19 cellular contexts compared by ENCODE assay signal in the genomic region with DNA sequence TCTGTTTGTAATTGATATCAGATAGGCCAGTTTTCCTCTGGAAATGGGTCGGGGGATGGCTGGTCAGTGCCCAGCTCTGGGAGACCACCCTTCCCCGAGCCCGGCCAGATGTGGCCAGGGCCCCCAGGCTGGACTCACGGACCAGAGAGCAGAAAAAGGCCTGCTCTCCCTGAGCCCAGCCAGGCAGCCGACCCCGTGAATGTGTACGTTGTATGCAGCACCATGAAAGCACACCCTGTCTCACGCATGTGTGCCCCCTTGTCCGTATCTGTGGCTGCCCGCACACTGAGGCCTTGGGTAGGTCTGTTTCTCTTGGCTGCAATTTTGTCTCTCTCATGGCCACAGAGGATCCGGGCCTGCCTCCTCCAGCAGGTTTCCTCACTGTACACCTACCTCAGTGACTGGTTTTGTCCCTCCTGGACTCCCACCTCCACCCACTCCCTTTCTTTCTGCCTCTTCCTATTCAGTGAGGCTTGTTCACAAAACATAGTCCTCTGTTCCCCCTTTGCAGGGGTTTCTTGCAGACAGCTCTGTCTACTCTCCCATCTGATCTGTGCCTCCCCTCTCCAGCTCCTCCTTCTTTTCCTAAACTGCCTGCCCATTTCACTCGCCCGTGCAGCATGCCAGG. TPM values are rescaled to one million over a fixed set of nuclear protein-coding genes. Genes with fewer than 3 reads are reported as not detected.
DNase-seq lines count a peak whose midpoint lies in the region; ATAC-seq, FAIRE-seq and TF ChIP-seq lines count a peak whose summit lies in the region.
"Had no signal": no experiment of that assay in that cellular context is flagged by ENCODE, and none has a peak within 500 bp of the region (broad histone marks: within the 10 kb centered on the region; RNA-seq: fewer than 3 reads in every experiment).

No MANE protein-coding gene starts in this region.

- H3K27ac ChIP-seq in heart right ventricle, result peak overlapping the region in 6 of 10 donors; percentile 42 to 81 (median 70)
- H3K27ac ChIP-seq: brain microvascular endothelial cell had no signal

- TF ChIP-seq CTCF in heart right ventricle (IDR thresholded peaks at IDR 0.05), result no peak
- TF ChIP-seq CTCF in chondrocyte (IDR thresholded peaks at IDR 0.05), result no peak
- no peak for TF ChIP-seq CTCF in nephron (IDR thresholded peaks at IDR 0.05; ENCODE audit: unreplicated experiment in 3 of 3)
- no peak for TF ChIP-seq CTCF in BE2C (IDR thresholded peaks at IDR 0.05; ENCODE audit: low read depth, low read length)

- no peaks in the 10 kb centered on the region for H3K36me3 ChIP-seq in heart right ventricle
- H3K36me3 ChIP-seq in BE2C, result no peaks in the 10 kb centered on the region
- H3K36me3 ChIP-seq: brain microvascular endothelial cell had no signal

- no peaks in the 10 kb centered on the region for H3K36me3 Mint-ChIP-seq in chondrocyte (ENCODE audit: low read depth)
- no peaks in the 10 kb centered on the region for H3K36me3 Mint-ChIP-seq in nephron (ENCODE audit: low read depth)

- peak overlapping the region; percentile 78 for H3K27ac Mint-ChIP-seq in chondrocyte (ENCODE audit: unreplicated experiment)
- H3K27ac Mint-ChIP-seq in nephron, result peak overlapping the region; percentile 30 to 88 (median 83)

- DNase-seq in heart right ventricle (no peak), Right ventricle myocardium superior (no peak), chondrocyte (ENCODE audit: low spot score) (peak; percentile 80), urothelium cell line (ENCODE audit: low spot score) (no peak), NCI-H748 treated with DMSO at 0.1 percent for 48 hours (lab: John Stamatoyannopoulos, UW) (no peak), BE2C (no peak)
- DNase-seq: activated CD4-positive, CD25-positive, alpha-beta regulatory T cell treated with anti-CD3 and anti-CD28 coated beads, Interleukin-2, amount 50 U/mL, for 72 hours; activated CD8-positive, alpha-beta memory T cell treated with anti-CD3 and anti-CD28 coated beads, Interleukin-2, amount 50 U/mL, for 48 hours; activated naive CD4-positive, alpha-beta T cell treated with anti-CD3 and anti-CD28 coated beads for 36 hours; brain microvascular endothelial cell; effector CD4-positive, alpha-beta T cell; NCI-H1436 treated with DMSO at 0.1 percent for 48 hours; stimulated activated CD4-positive, alpha-beta T cell treated with anti-CD3 and anti-CD28 coated beads, Interleukin-15, amount 100 ng/mL, for 24 hours; stomach had no signal

- H3K9me3 Mint-ChIP-seq in chondrocyte (ENCODE audit: low read depth) (no peaks in the 10 kb centered on the region), nephron (no peaks in the 10 kb centered on the region)
- H3K9me3 Mint-ChIP-seq: activated naive CD4-positive, alpha-beta T cell treated with anti-CD3 and anti-CD28 coated beads for 36 hours had no signal

- peak; percentile 30 for FAIRE-seq in urothelium cell line (lab: Jason Lieb, UNC)

- no peaks in the 10 kb centered on the region for H3K27me3 Mint-ChIP-seq in chondrocyte (ENCODE audit: low read depth)
- H3K27me3 Mint-ChIP-seq in nephron (ENCODE audit: low read depth), result no peaks in the 10 kb centered on the region
- H3K27me3 Mint-ChIP-seq: progenitor cell of endocrine pancreas had no signal

- H3K9me3 ChIP-seq in heart right ventricle (no peaks in the 10 kb centered on the region), BE2C (no peaks in the 10 kb centered on the region)
- H3K9me3 ChIP-seq: stomach had no signal

- H3K27me3 ChIP-seq in heart right ventricle, result no peaks in the 10 kb centered on the region
- H3K27me3 ChIP-seq in BE2C, result no peaks in the 10 kb centered on the region
- H3K27me3 ChIP-seq: brain microvascular endothelial cell, stomach had no signal

- H3K4me1 ChIP-seq in heart right ventricle (peaks cover 8 to 63% (median 50%) of the 10 kb centered on the region in 9 donors), BE2C (peaks cover 7% of the 10 kb centered on the region)

- H3K4me3 Mint-ChIP-seq in chondrocyte (ENCODE audit: unreplicated experiment) (no peak overlapping the region), nephron (no peak overlapping the region)
- H3K4me3 Mint-ChIP-seq: activated naive CD4-positive, alpha-beta T cell treated with anti-CD3 and anti-CD28 coated beads for 36 hours had no signal

- no peak overlapping the region for H3K4me3 ChIP-seq in heart right ventricle
- no peak overlapping the region for H3K4me3 ChIP-seq in BE2C (ENCODE audit: low read depth, low read length)
- H3K4me3 ChIP-seq: stomach had no signal

- H3K4me1 Mint-ChIP-seq in chondrocyte (ENCODE audit: low read depth) (peaks cover 57% of the 10 kb centered on the region), nephron (peaks cover 62% of the 10 kb centered on the region)

- ATAC-seq in heart right ventricle (peak in 1 of 8 donors; percentile 6), Right ventricle myocardium superior (ENCODE audit: poor library complexity) (no peak), GM18858 (IDR thresholded peaks at IDR 0.05; ENCODE audit: unreplicated experiment) (no peak)

- WGBS in heart right ventricle, 2 donors, result 89 to 91% methylated on average over 13 of the region's 13 CpGs

- intact Hi-C loops in heart right ventricle (cut with DNase I) (loop anchor here in 2 of 10 donors (2.0 to 5.0 kb wide), 2 partner anchors 52 to 86 kb away; a partner anchor contains a TSS), Right ventricle myocardium superior (cut with DNase I) (no loop called here)

RNA-seq across cellular contexts. Expression of a gene that starts 23.6 kb away (rescaled TPM):
- total RNA-seq in heart right ventricle (100 to 1,000 TPM in 6 of 10 donors, 10 to 100 TPM in 4; 46.3 to 395 (median 133) TPM), Right ventricle myocardium superior (152 TPM), chondrocyte (0.46 to 0.60 TPM (median 0.54 TPM) in 3 replicates)
- polyA plus RNA-seq in heart right ventricle, result 100 to 1,000 TPM; 248 to 370 TPM
- not detected for polyA plus RNA-seq in BE2C (2012; ENCODE audit: insufficient read depth, insufficient read length, low read depth)
- total RNA-seq: HT-29, progenitor cell of endocrine pancreas, stomach had no signal

RNA-seq across cellular contexts. Expression of a gene that starts 35.2 kb away (rescaled TPM):
- total RNA-seq in heart right ventricle, result 10 to 100 TPM in 9 of 10 donors, 1 to 10 TPM in 1; 8.9 to 42.5 (median 17.4) TPM
- polyA plus RNA-seq in heart right ventricle, result 10 to 100 TPM; 30.4 to 58.3 TPM
- 18.7 TPM for total RNA-seq in Right ventricle myocardium superior
- 0.12 TPM in 1 of 3 replicates, not detected in the others for total RNA-seq in chondrocyte
- polyA plus RNA-seq in BE2C (2012; ENCODE audit: insufficient read depth, insufficient read length, low read depth), result 0.54 TPM
- total RNA-seq: activated naive CD4-positive, alpha-beta T cell treated with anti-CD3 and anti-CD28 coated beads for 36 hours; stomach; T-helper 2 cell treated with Interferon-gamma antibody and Interleukin-4, amounts not matched to agents 100 ng/mL and 5 ng/mL, for 36 hours had no signal

RNA-seq across cellular contexts. Expression of a gene that starts 40.6 kb away (rescaled TPM):
- total RNA-seq in heart right ventricle, result 1 to 10 TPM in 3 of 10 donors, under 1 TPM in 5, not detected in 2; 0.20 to 1.7 (median 0.73) TPM
- polyA plus RNA-seq in heart right ventricle, result 1 to 10 TPM; 1.1 to 2.4 TPM
- 0.48 TPM for total RNA-seq in Right ventricle myocardium superior
- not detected in 3 replicates for total RNA-seq in chondrocyte
- not detected for polyA plus RNA-seq in BE2C (2012; ENCODE audit: insufficient read depth, insufficient read length, low read depth)
- total RNA-seq: activated naive CD4-positive, alpha-beta T cell treated with anti-CD3 and anti-CD28 coated beads for 36 hours; HT-29; stomach; T-helper 2 cell treated with Interferon-gamma antibody and Interleukin-4, amounts not matched to agents 100 ng/mL and 5 ng/mL, for 36 hours had no signal
- polyA plus RNA-seq: stomach had no signal

RNA-seq across cellular contexts. Expression of a gene that starts 50.2 kb away (rescaled TPM):
- total RNA-seq in heart right ventricle (10 to 100 TPM; 13.6 to 34.0 (median 20.5) TPM), Right ventricle myocardium superior (26.7 TPM), chondrocyte (29.3 to 38.2 TPM (median 38.2 TPM) in 3 replicates)
- 10 to 100 TPM; 36.5 to 56.0 TPM for polyA plus RNA-seq in heart right ventricle
- polyA plus RNA-seq in BE2C (2012; ENCODE audit: insufficient read depth, insufficient read length, low read depth), result 5.9 TPM

RNA-seq across cellular contexts. Expression of a gene that starts 50.7 kb away (rescaled TPM):
- total RNA-seq in heart right ventricle, result 10 to 100 TPM; 34.7 to 49.1 (median 43.8) TPM
- 10 to 100 TPM; 44.0 to 64.9 TPM for polyA plus RNA-seq in heart right ventricle
- 34.0 TPM for total RNA-seq in Right ventricle myocardium superior
- 63.4 to 80.2 TPM (median 66.6 TPM) in 3 replicates for total RNA-seq in chondrocyte
- 102 TPM for polyA plus RNA-seq in BE2C (2012; ENCODE audit: insufficient read depth, insufficient read length, low read depth)

Comparison
In these comparisons a context has a peak if more than half of its experiments do, and no peak if none do; other contexts are left out.
1. RNA of a gene that starts 23.6 kb away (total RNA-seq): 46.3 to 395 TPM in heart right ventricle and 152 TPM in Right ventricle myocardium superior (single experiment); 0.46 to 0.60 TPM in chondrocyte; every median in the first group is over 10 times any median in the second.